ENCODE assay signal across 8 cellular contexts in the genomic region with DNA sequence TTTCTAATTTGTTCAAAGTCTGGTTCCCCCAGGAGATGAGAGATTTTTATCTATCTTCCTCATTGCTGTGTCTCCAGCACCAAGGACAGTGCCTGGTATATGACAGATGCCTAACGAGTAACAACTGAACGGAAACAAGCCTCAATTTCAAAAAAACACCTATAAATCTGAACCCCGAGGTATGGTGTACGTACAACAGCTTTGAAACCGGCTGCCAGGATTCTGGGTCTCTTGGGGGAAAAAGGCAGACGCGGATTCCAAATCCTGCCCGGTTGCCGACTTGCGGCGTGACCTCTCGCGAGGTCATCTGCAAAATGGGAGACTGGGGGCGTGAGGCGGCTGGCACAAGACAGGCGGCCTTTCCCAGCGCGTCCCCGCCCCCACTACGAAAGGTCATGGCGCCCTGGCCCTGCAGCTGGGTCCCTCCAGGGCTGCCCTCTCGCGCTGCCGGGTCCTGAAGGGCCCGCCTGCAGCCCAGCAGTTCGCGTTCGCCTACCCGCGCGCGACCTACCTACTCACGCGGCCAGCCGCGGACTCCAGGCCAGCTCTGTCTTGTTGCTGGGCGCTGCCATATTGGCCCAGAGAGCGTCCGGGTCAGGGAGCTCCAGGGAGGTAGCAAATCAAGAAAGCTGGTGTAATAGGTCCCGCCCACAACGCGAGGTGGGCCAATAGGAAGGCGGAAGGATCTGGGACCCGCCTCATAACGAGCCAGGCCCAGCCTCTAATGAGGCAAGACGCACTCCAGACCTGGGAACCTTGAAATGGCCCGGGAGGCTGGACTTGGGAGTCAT. TPM values are rescaled to one million over a fixed set of nuclear protein-coding genes. Genes with fewer than 3 reads are reported as not detected.
A peak's percentile ranks its signal among the peaks of the same experiment; 100 is the strongest.
DNase-seq lines count a peak whose midpoint lies in the region; ATAC-seq, FAIRE-seq and TF ChIP-seq lines count a peak whose summit lies in the region.

A gene with protein sequence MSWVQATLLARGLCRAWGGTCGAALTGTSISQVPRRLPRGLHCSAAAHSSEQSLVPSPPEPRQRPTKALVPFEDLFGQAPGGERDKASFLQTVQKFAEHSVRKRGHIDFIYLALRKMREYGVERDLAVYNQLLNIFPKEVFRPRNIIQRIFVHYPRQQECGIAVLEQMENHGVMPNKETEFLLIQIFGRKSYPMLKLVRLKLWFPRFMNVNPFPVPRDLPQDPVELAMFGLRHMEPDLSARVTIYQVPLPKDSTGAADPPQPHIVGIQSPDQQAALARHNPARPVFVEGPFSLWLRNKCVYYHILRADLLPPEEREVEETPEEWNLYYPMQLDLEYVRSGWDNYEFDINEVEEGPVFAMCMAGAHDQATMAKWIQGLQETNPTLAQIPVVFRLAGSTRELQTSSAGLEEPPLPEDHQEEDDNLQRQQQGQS (minus strand): TSS at position 584 of the 791 bp plus-strand sequence. CDS start 9,964 bp downstream, outside the sequence.

- H3K4me3 Mint-ChIP-seq in natural killer cell = peak within 1 kb of the TSS; percentile 96

- H3K4me1 ChIP-seq in Loucy (ENCODE audit: insufficient read depth, low read length, poor library complexity, severe bottlenecking) = peaks cover 6% of the 10 kb centered on the region

- peak; percentile 80 for FAIRE-seq in H54 (lab: Jason Lieb, UNC)

- peak within 1 kb of the TSS; percentile 94 to 95 for H3K27ac Mint-ChIP-seq in natural killer cell

- ATAC-seq in natural killer cell = peak; percentile 96 to 99 (median 97)

- no peaks in the 10 kb centered on the region for H3K27me3 ChIP-seq in Loucy (ENCODE audit: insufficient read depth, low read length, poor library complexity, severe bottlenecking)

- H4K20me1 ChIP-seq in Loucy (ENCODE audit: insufficient read depth, low read length, poor library complexity, severe bottlenecking) = peaks cover 3% of the 10 kb centered on the region

- peak within 1 kb of the TSS; percentile 83 for H3K4me3 ChIP-seq in Loucy (ENCODE audit: low read length, poor library complexity, severe bottlenecking)

- no peaks in the 10 kb centered on the region for H3K36me3 ChIP-seq in Loucy (ENCODE audit: insufficient read depth, low read length)

- DNase-seq in EH (ENCODE audit: low read depth) (peak; percentile 100), H54 (ENCODE audit: insufficient read length, low spot score) (peak; percentile 85), fibroblast of peridontal ligament (ENCODE audit: extremely low read depth) (peak; percentile 98), natural killer cell (peak; percentile 89)
- peak; percentile 87 for DNase-seq in activated T-helper 9 cell treated with anti-CD3 and anti-CD28 coated beads, Interleukin-2, amount 50 U/mL, for 16 hours (ENCODE audit: low read depth)
- peak; percentile 93 for DNase-seq in stimulated activated naive CD4-positive, alpha-beta T cell treated with Interleukin-2 at 50 U/mL for 16 hours (lab: John Stamatoyannopoulos, UW)

- peak within 1 kb of the TSS; percentile 53 for H3K9ac ChIP-seq in Loucy (ENCODE audit: low read depth, low read length, poor library complexity, severe bottlenecking)

- TF ChIP-seq POLR2A in H54 (IDR thresholded peaks at IDR 0.05; ENCODE audit: low read depth, low read length) (no peak; the same call in 1 of the 2 replicates), Raji (IDR thresholded peaks at IDR 0.05; ENCODE audit: insufficient read depth, low read depth, low read length) (peak; percentile 77)

- peak within 1 kb of the TSS; percentile 92 for H3K4me2 ChIP-seq in Loucy (ENCODE audit: low read depth, low read length, poor library complexity, severe bottlenecking)

- TF ChIP-seq CTCF in Loucy (conservative IDR thresholded peaks at IDR 0.05; ENCODE audit: low read length) (no peak), natural killer cell (IDR thresholded peaks at IDR 0.05) (no peak)

- H3K36me3 Mint-ChIP-seq in natural killer cell = no peaks in the 10 kb centered on the region

- no peaks in the 10 kb centered on the region for H3F3A ChIP-seq in Loucy (ENCODE audit: low read depth)

- no peaks in the 10 kb centered on the region for H3K9me2 ChIP-seq in Loucy (replicated peaks; ENCODE audit: low read depth, low read length)

- H3K79me2 ChIP-seq in Loucy (ENCODE audit: insufficient read depth, low read length) = peaks cover 11% of the 10 kb centered on the region; the same call in 1 of the 2 replicates

- no peaks in the 10 kb centered on the region for H3K27me3 Mint-ChIP-seq in natural killer cell (ENCODE audit: low read depth in 2 of 2)

- H3K9me3 ChIP-seq in Loucy (ENCODE audit: insufficient read depth, low read depth, low read length) = no peaks in the 10 kb centered on the region

- intact Hi-C loops in natural killer cell (cut with micrococcal nuclease) = loop anchor here (1.0 kb wide), 2 partner anchors 8 to 23 kb away; a partner anchor contains a TSS

- no peaks in the 10 kb centered on the region for H3K9me3 Mint-ChIP-seq in natural killer cell

- H2AFZ ChIP-seq in Loucy (ENCODE audit: low read length) = peak within 1 kb of the TSS; percentile 91

- H3K4me1 Mint-ChIP-seq in natural killer cell = peaks cover 14 to 22% of the 10 kb centered on the region in 2 donors

RNA-seq across cellular contexts. Expression of the gene that starts here (rescaled TPM):
- 10 to 100 TPM; 23.6 to 24.5 (median 24.1) TPM for total RNA-seq in natural killer cell

Comparison
In these comparisons a context has a peak if more than half of its experiments do, and no peak if none do; other contexts are left out.
1. Peak in every context shown above with its lines: DNase-seq, ATAC-seq and H3K4me3 ChIP-seq.